Comparison of ENCODE assay signal across 22 cellular contexts in genomic region chr20:63743210-63743970, GRCh38. TPM values are rescaled to one million over a fixed set of nuclear protein-coding genes. Genes with fewer than 3 reads are reported as not detected.
A peak's percentile ranks its signal among the peaks of the same experiment; 100 is the strongest.
DNase-seq lines count a peak whose midpoint lies in the region; ATAC-seq and TF ChIP-seq lines count a peak whose summit lies in the region.
"Had no signal": no experiment of that assay in that cellular context is flagged by ENCODE, and none has a peak within 500 bp of the region (broad histone marks: within the 10 kb centered on the region; RNA-seq: fewer than 3 reads in every experiment).

No MANE protein-coding gene starts in this region.

- TF ChIP-seq CTCF in cardiac muscle cell (IDR thresholded peaks at IDR 0.05; ENCODE audit: low read depth, low read length) (no peak), RWPE2 (IDR thresholded peaks at IDR 0.05; ENCODE audit: poor library complexity, severe bottlenecking) (no peak), hepatocyte (IDR thresholded peaks at IDR 0.05; ENCODE audit: poor library complexity) (no peak), spleen (IDR thresholded peaks at IDR 0.05 in 8 of 11, conservative IDR thresholded peaks at IDR 0.05 in 3 of 11) (no peak), colonic mucosa (IDR thresholded peaks at IDR 0.05) (no peak)

- H3K4me3 ChIP-seq in cardiac muscle cell = no peak overlapping the region
- H3K4me3 ChIP-seq in RWPE2 (ENCODE audit: severe bottlenecking) = no peak overlapping the region
- H3K4me3 ChIP-seq in hepatocyte = no peak overlapping the region
- H3K4me3 ChIP-seq in spleen = peak overlapping the region in 1 of 8 donors; percentile 90
- H3K4me3 ChIP-seq in colonic mucosa = no peak overlapping the region
- H3K4me3 ChIP-seq: A549, BLaER1, upper lobe of left lung had no signal

- H4K20me1 ChIP-seq in hepatocyte (ENCODE audit: insufficient read depth, poor library complexity, severe bottlenecking) = no peaks in the 10 kb centered on the region

- intact Hi-C loops in left cardiac atrium (cut with DNase I) = no loop called here
- intact Hi-C loops in spleen (cut with DNase I; ENCODE audit: low total_unique reads) = no loop called here
- intact Hi-C loops in colonic mucosa (cut with DNase I) = no loop called here

- no peak overlapping the region for H2AFZ ChIP-seq in hepatocyte

- DNase-seq in cardiac muscle cell (ENCODE audit: low read depth in 1 of 2, low spot score in 1 of 2) = no peak
- no peak for DNase-seq in left cardiac atrium
- DNase-seq in RWPE2 (ENCODE audit: low spot score) = peak; percentile 76
- peak; percentile 3 for DNase-seq in hepatocyte (ENCODE audit: low spot score)
- no peak for DNase-seq in spleen
- no peak for DNase-seq in NCI-H1694 treated with DMSO at 0.1 percent for 48 hours (lab: John Stamatoyannopoulos, UW)
- no peak for DNase-seq in colonic mucosa
- DNase-seq: activated B cell treated with CpG ODN at 0.5 μM for 24 hours; activated CD4-positive, alpha-beta memory T cell treated with anti-CD3 and anti-CD28 coated beads for 36 hours; activated effector memory CD4-positive, alpha-beta T cell treated with Interleukin-2 at 50 U/mL for 16 hours; EL; H9; IMR-90; NCI-H510A treated with DMSO at 0.1 percent for 48 hours; T1000 had no signal

- ATAC-seq in left cardiac atrium (no peak), RWPE2 (ENCODE audit: low read depth) (no peak), GM19397 (IDR thresholded peaks at IDR 0.05; ENCODE audit: unreplicated experiment) (no peak)
- ATAC-seq: A549, SK-N-SH treated with all-trans-retinoic acid at 6 μM for 48 hours had no signal

- H3K27me3 ChIP-seq in cardiac muscle cell (no peaks in the 10 kb centered on the region), RWPE2 (ENCODE audit: insufficient read depth, poor library complexity, severe bottlenecking) (no peaks in the 10 kb centered on the region), hepatocyte (no peaks in the 10 kb centered on the region), spleen (replicated peaks in 1 of 7) (peaks cover 0 to 3% (median 0%) of the 10 kb centered on the region in 7 donors), colonic mucosa (no peaks in the 10 kb centered on the region)
- H3K27me3 ChIP-seq: BLaER1, upper lobe of left lung had no signal

- H3K9me3 ChIP-seq in cardiac muscle cell (ENCODE audit: low read depth) (no peaks in the 10 kb centered on the region), RWPE2 (ENCODE audit: severe bottlenecking) (no peaks in the 10 kb centered on the region), hepatocyte (ENCODE audit: low read depth) (no peaks in the 10 kb centered on the region), spleen (no peaks in the 10 kb centered on the region), colonic mucosa (no peaks in the 10 kb centered on the region)
- H3K9me3 ChIP-seq: A549, BLaER1, neutrophil, upper lobe of left lung had no signal

- WGBS in hepatocyte (ENCODE audit: low lambda C conversion rate, missing lambda C conversion rate) = 92% methylated on average over 31 of the region's 31 CpGs
- WGBS in spleen, 5 donors = 77 to 91% (median 82%) methylated on average over 31 of the region's 31 CpGs

- H3K36me3 ChIP-seq in cardiac muscle cell (peaks cover 30% of the 10 kb centered on the region), RWPE2 (ENCODE audit: low read depth) (peaks cover 31% of the 10 kb centered on the region), hepatocyte (replicated peaks; ENCODE audit: insufficient read depth, low read depth) (no peaks in the 10 kb centered on the region), spleen (peaks cover 0 to 64% (median 31%) of the 10 kb centered on the region in 6 donors), colonic mucosa (no peaks in the 10 kb centered on the region)

- no peaks in the 10 kb centered on the region for H3K9me2 ChIP-seq in hepatocyte (replicated peaks; ENCODE audit: insufficient read depth)

- H3K9ac ChIP-seq in colonic mucosa (ENCODE audit: low read depth in 2 of 2, low read length in 2 of 2) = no peak overlapping the region
- H3K9ac ChIP-seq: BLaER1 had no signal

- H3K4me2 ChIP-seq in hepatocyte = no peak overlapping the region
- H3K4me2 ChIP-seq: A549, BLaER1 had no signal

- H3K79me2 ChIP-seq in hepatocyte = peaks cover 6% of the 10 kb centered on the region

- H3K4me1 ChIP-seq in cardiac muscle cell (ENCODE audit: low read depth) (peaks cover 18% of the 10 kb centered on the region), RWPE2 (ENCODE audit: insufficient read depth, poor library complexity, severe bottlenecking) (peaks cover 4% of the 10 kb centered on the region), hepatocyte (ENCODE audit: insufficient read depth) (peaks cover 19% of the 10 kb centered on the region), spleen (peaks cover 24 to 72% (median 45%) of the 10 kb centered on the region in 6 donors), colonic mucosa (peaks cover 16% of the 10 kb centered on the region)

- peak overlapping the region; percentile 64 for H3K27ac ChIP-seq in cardiac muscle cell
- H3K27ac ChIP-seq in RWPE2 (ENCODE audit: poor library complexity, severe bottlenecking) = no peak overlapping the region
- no peak overlapping the region for H3K27ac ChIP-seq in hepatocyte
- H3K27ac ChIP-seq in spleen = peak overlapping the region in 6 of 8 donors; percentile 6 to 90 (median 87)
- no peak overlapping the region for H3K27ac ChIP-seq in colonic mucosa
- H3K27ac ChIP-seq: BLaER1, neutrophil, upper lobe of left lung had no signal

- TF ChIP-seq POLR2A in spleen (IDR thresholded peaks at IDR 0.05) = no peak

RNA-seq across cellular contexts. Expression of gene SLC2A4RG, which starts 3.8 kb away (rescaled TPM):
- total RNA-seq in cardiac muscle cell = 79.2 and 177 TPM in 2 replicates
- polyA plus RNA-seq in cardiac muscle cell = 46.6 and 58.0 TPM in 2 replicates
- total RNA-seq in left cardiac atrium = 10 to 100 TPM; 47.9 to 71.0 TPM
- 43.9 and 59.4 TPM in 2 replicates for total RNA-seq in hepatocyte
- polyA plus RNA-seq in hepatocyte = 50.4 and 53.6 TPM in 2 replicates
- 100 to 1,000 TPM in 1 of 7 donors, 10 to 100 TPM in 6; 39.9 to 107 (median 64.8) TPM for total RNA-seq in spleen
- polyA plus RNA-seq in spleen = 10 to 100 TPM; 27.5 to 44.0 (median 34.3) TPM
- total RNA-seq in colonic mucosa = 10 to 100 TPM; 44.3 to 75.3 TPM

RNA-seq across cellular contexts. Expression of gene LIME1, which starts 6.9 kb away (rescaled TPM):
- total RNA-seq in cardiac muscle cell (10.1 and 19.2 TPM in 2 replicates), left cardiac atrium (1 to 10 TPM; 3.6 to 3.7 TPM), hepatocyte (6.6 and 11.7 TPM in 2 replicates), spleen (10 to 100 TPM; 24.0 to 93.4 (median 39.0) TPM), colonic mucosa (10 to 100 TPM; 10.8 to 20.0 TPM)
- polyA plus RNA-seq in cardiac muscle cell (7.0 and 17.4 TPM in 2 replicates), hepatocyte (20.2 and 20.7 TPM in 2 replicates), spleen (10 to 100 TPM; 56.2 to 96.6 (median 80.4) TPM)

RNA-seq across cellular contexts. Expression of gene ZGPAT, which starts 35.6 kb away (rescaled TPM):
- total RNA-seq in cardiac muscle cell = 36.3 and 48.8 TPM in 2 replicates
- 30.0 and 37.5 TPM in 2 replicates for polyA plus RNA-seq in cardiac muscle cell
- total RNA-seq in left cardiac atrium = 10 to 100 TPM; 16.4 to 18.6 TPM
- 18.6 and 21.5 TPM in 2 replicates for total RNA-seq in hepatocyte
- polyA plus RNA-seq in hepatocyte = 41.7 and 48.7 TPM in 2 replicates
- 10 to 100 TPM; 23.6 to 45.7 (median 38.1) TPM for total RNA-seq in spleen
- polyA plus RNA-seq in spleen = 10 to 100 TPM; 27.6 to 72.8 (median 50.0) TPM
- 10 to 100 TPM; 27.2 to 41.4 TPM for total RNA-seq in colonic mucosa

RNA-seq across cellular contexts. Expression of gene ARFRP1, which starts 35.6 kb away (rescaled TPM):
- total RNA-seq in cardiac muscle cell = 46.1 and 61.3 TPM in 2 replicates
- polyA plus RNA-seq in cardiac muscle cell = 75.0 and 85.1 TPM in 2 replicates
- total RNA-seq in left cardiac atrium = 10 to 100 TPM; 36.8 to 44.9 TPM
- total RNA-seq in hepatocyte = 24.0 and 31.5 TPM in 2 replicates
- 38.0 and 50.0 TPM in 2 replicates for polyA plus RNA-seq in hepatocyte
- total RNA-seq in spleen = 10 to 100 TPM; 36.7 to 84.2 (median 60.8) TPM
- polyA plus RNA-seq in spleen = 100 to 1,000 TPM in 1 of 3 donors, 10 to 100 TPM in 2; 64.5 to 118 (median 83.8) TPM
- total RNA-seq in colonic mucosa = 10 to 100 TPM; 35.3 to 76.9 TPM

RNA-seq across cellular contexts. Expression of gene TNFRSF6B, which starts 46.9 kb away (rescaled TPM):
- total RNA-seq in cardiac muscle cell (9.5 and 10.3 TPM in 2 replicates), left cardiac atrium (10 to 100 TPM in 1 of 2 donors, 1 to 10 TPM in 1; 1.4 to 10.1 TPM), hepatocyte (0.97 and 3.3 TPM in 2 replicates), spleen (100 to 1,000 TPM in 1 of 7 donors, 10 to 100 TPM in 5, 1 to 10 TPM in 1; 8.9 to 104 (median 41.0) TPM), colonic mucosa (1 to 10 TPM in 1 of 2 donors, not detected in 1; 7.5 TPM)
- polyA plus RNA-seq in cardiac muscle cell (3.3 and 4.9 TPM in 2 replicates), hepatocyte (4.2 and 5.1 TPM in 2 replicates), spleen (10 to 100 TPM; 12.3 to 28.1 (median 23.8) TPM)
- total RNA-seq: activated B cell treated with CpG ODN at 0.5 μM for 24 hours; activated CD4-positive, alpha-beta memory T cell treated with anti-CD3 and anti-CD28 coated beads for 36 hours; H9; mononuclear cell had no signal

Comparison
In these comparisons a context has a peak if more than half of its experiments do, and no peak if none do; other contexts are left out.
1. DNase-seq: peak in RWPE2 (single experiment) and hepatocyte (single experiment); none in cardiac muscle cell (0 of 2), left cardiac atrium (single experiment), spleen (single experiment), NCI-H1694 treated with DMSO at 0.1 percent for 48 hours (single experiment) and colonic mucosa (single experiment).
2. H3K27ac ChIP-seq: peak in cardiac muscle cell (single experiment) and spleen (6 of 8); none in RWPE2 (single experiment), hepatocyte (single experiment) and colonic mucosa (single experiment).